Comparison of ENCODE assay signal across 20 cellular contexts in genomic region chr10:55223352-55223751, GRCh38.
DNase-seq lines count a peak whose midpoint lies in the region; ATAC-seq, FAIRE-seq and TF ChIP-seq lines count a peak whose summit lies in the region.
"Had no signal": no experiment of that assay in that cellular context is flagged by ENCODE, and none has a peak within 500 bp of the region (broad histone marks: within the 10 kb centered on the region; RNA-seq: fewer than 3 reads in every experiment).

No MANE protein-coding gene starts in this region.

- no peaks in the 10 kb centered on the region for H3K9me3 Mint-ChIP-seq in WTC11

- no peak for TF ChIP-seq EP300 in A549 (IDR thresholded peaks at IDR 0.05)

- no peaks in the 10 kb centered on the region for H3K36me3 Mint-ChIP-seq in WTC11
- H3K36me3 Mint-ChIP-seq: CD8-positive, alpha-beta T cell had no signal

- H3K27ac ChIP-seq in A549 (no peak overlapping the region), PC-9 (no peak overlapping the region)
- H3K27ac ChIP-seq: BLaER1 treated with 17β-estradiol and CSF1 and Interleukin-3, amounts not matched to agents 10 nM and 100 nM; C4-2B had no signal

- H3K4me3 ChIP-seq in A549: no peak overlapping the region
- H3K4me3 ChIP-seq in PC-9: no peak overlapping the region
- H3K4me3 ChIP-seq: BLaER1 treated with 17β-estradiol and CSF1 and Interleukin-3, amounts not matched to agents 10 nM and 100 nM had no signal

- no peak for FAIRE-seq in A549 (lab: Jason Lieb, UNC)
- FAIRE-seq in GM19239 (lab: Jason Lieb, UNC): peak; percentile 21
- FAIRE-seq: A204.1, D721Med, G401.6, GM12891 had no signal

- H2AFZ ChIP-seq in PC-9: 0 out of 2 replicates have a peak overlapping the region, but pooled peaks have one; percentile 0

- BruUV-seq in PC-9 (replicated peaks; lab: Mats Ljungman, UMichigan): no TSS peak

- H3K9me3 ChIP-seq in A549 (no peaks in the 10 kb centered on the region), PC-9 (ENCODE audit: insufficient read depth, low read depth) (no peaks in the 10 kb centered on the region)
- H3K9me3 ChIP-seq: BLaER1 treated with 17β-estradiol and CSF1 and Interleukin-3, amounts not matched to agents 10 nM and 100 nM; Caco-2 had no signal

- H3K4me3 Mint-ChIP-seq in WTC11: no peak overlapping the region
- H3K4me3 Mint-ChIP-seq: B cell; CD4-positive, alpha-beta T cell; CD8-positive, alpha-beta T cell had no signal

- no peaks in the 10 kb centered on the region for H3K36me3 ChIP-seq in PC-9 (ENCODE audit: low read depth)
- H3K36me3 ChIP-seq: BLaER1 treated with 17β-estradiol and CSF1 and Interleukin-3, amounts not matched to agents 10 nM and 100 nM had no signal

- intact Hi-C loops in PC-9 (cut with micrococcal nuclease; ENCODE audit: unreplicated experiment): no loop called here

- H3K4me1 ChIP-seq in A549 (no peaks in the 10 kb centered on the region), PC-9 (replicated peaks; ENCODE audit: insufficient read depth) (no peaks in the 10 kb centered on the region)
- H3K4me1 ChIP-seq: BLaER1 treated with 17β-estradiol and CSF1 and Interleukin-3, amounts not matched to agents 10 nM and 100 nM; Caco-2 had no signal

- TF ChIP-seq RAD21 in A549 (conservative IDR thresholded peaks at IDR 0.05 in 1 of 2, IDR thresholded peaks at IDR 0.05 in 1 of 2): no peak

- H3K27me3 Mint-ChIP-seq in WTC11 (ENCODE audit: low read depth): no peaks in the 10 kb centered on the region
- H3K27me3 Mint-ChIP-seq: B cell; CD4-positive, alpha-beta T cell had no signal

- H3K4me1 Mint-ChIP-seq in WTC11: no peaks in the 10 kb centered on the region
- H3K4me1 Mint-ChIP-seq: B cell had no signal

- 17% methylated on average over 2 of the region's 2 CpGs for WGBS in A549 (ENCODE audit: missing lambda C conversion rate)

- H3F3A ChIP-seq in PC-9 (ENCODE audit: insufficient read depth, low read depth): no peaks in the 10 kb centered on the region

- DNase-seq in A549 (ENCODE audit: low read depth in 1 of 2, low spot score in 1 of 2): no peak
- DNase-seq in GM19239 (ENCODE audit: insufficient read length, low spot score): no peak
- DNase-seq in PC-9: no peak
- DNase-seq in WTC11 (ENCODE audit: low spot score): no peak
- DNase-seq: 8988T; AML-193; Caco-2; Calu3; CD4-positive, alpha-beta T cell; CD8-positive, alpha-beta T cell; DMS79 treated with DMSO at 0.1 percent for 48 hours; GF-D8 had no signal

- H3K79me2 ChIP-seq in PC-9 (ENCODE audit: low read depth): no peaks in the 10 kb centered on the region

- POLR2A ChIA-PET in A549 (lab: Yijun Ruan, JAX) (no interaction called here), PC-9 (lab: Charles Lee; ENCODE audit: unreplicated experiment) (interaction anchor here (0.6 kb wide), 1 partner anchor 9 kb away, joined by 3 read pairs; no protein-coding TSS in a partner anchor), WTC11 (lab: Charles Lee) (no interaction called here)

- TF ChIP-seq CTCF in A549 (IDR thresholded peaks at IDR 0.05): no peak
- TF ChIP-seq CTCF in PC-9 (conservative IDR thresholded peaks at IDR 0.05): no peak
- no peak for TF ChIP-seq CTCF in WTC11 (IDR thresholded peaks at IDR 0.05)

- H3K27ac Mint-ChIP-seq in WTC11: no peak overlapping the region
- H3K27ac Mint-ChIP-seq: B cell; CD4-positive, alpha-beta T cell; CD8-positive, alpha-beta T cell had no signal

- no peaks in the 10 kb centered on the region for H3K27me3 ChIP-seq in PC-9 (ENCODE audit: insufficient read depth, low read depth)
- H3K27me3 ChIP-seq: BLaER1 treated with 17β-estradiol and CSF1 and Interleukin-3, amounts not matched to agents 10 nM and 100 nM had no signal

- no peak for TF ChIP-seq POLR2A in A549 (IDR thresholded peaks at IDR 0.05; ENCODE audit: low read length)

- H3K4me2 ChIP-seq in A549 (no peak overlapping the region), PC-9 (no peak overlapping the region)
- H3K4me2 ChIP-seq: BLaER1 treated with 17β-estradiol and CSF1 and Interleukin-3, amounts not matched to agents 10 nM and 100 nM had no signal

- H3K9me2 ChIP-seq in PC-9 (ENCODE audit: insufficient read depth): no peaks in the 10 kb centered on the region

- CTCF ChIA-PET in A549 (lab: Yijun Ruan, JAX): no interaction called here
- CTCF ChIA-PET in PC-9 (lab: Charles Lee): no interaction called here
- CTCF ChIA-PET in WTC11 (lab: Charles Lee): no interaction called here

- no peak for ATAC-seq in A549
- ATAC-seq in WTC11: no peak
- no peak for ATAC-seq in GM21367 (IDR thresholded peaks at IDR 0.05; ENCODE audit: unreplicated experiment)
- ATAC-seq: CD8-positive, alpha-beta T cell had no signal

- no peaks in the 10 kb centered on the region for H4K20me1 ChIP-seq in PC-9 (ENCODE audit: insufficient read depth)
- H4K20me1 ChIP-seq: BLaER1 treated with 17β-estradiol and CSF1 and Interleukin-3, amounts not matched to agents 10 nM and 100 nM had no signal

TF ChIP-seq in A549, 52 proteins besides CTCF, POLR2A, EP300 and RAD21:
- TF ChIP-seq MAFK (IDR thresholded peaks at IDR 0.05; ENCODE audit: partially characterized antibody) (peak; percentile 61), ZC3H11A (IDR thresholded peaks at IDR 0.05) (no peak)
TF ChIP-seq in A549: peak in this region for 1.

TF ChIP-seq in WTC11, 78 proteins besides CTCF, POLR2A, EP300 and RAD21 (continues in another document):
- no peak for TF ChIP-seq ZNF232 (CRISPR knock-in tag; IDR thresholded peaks at IDR 0.05)
- TF ChIP-seq, protein P1, sequence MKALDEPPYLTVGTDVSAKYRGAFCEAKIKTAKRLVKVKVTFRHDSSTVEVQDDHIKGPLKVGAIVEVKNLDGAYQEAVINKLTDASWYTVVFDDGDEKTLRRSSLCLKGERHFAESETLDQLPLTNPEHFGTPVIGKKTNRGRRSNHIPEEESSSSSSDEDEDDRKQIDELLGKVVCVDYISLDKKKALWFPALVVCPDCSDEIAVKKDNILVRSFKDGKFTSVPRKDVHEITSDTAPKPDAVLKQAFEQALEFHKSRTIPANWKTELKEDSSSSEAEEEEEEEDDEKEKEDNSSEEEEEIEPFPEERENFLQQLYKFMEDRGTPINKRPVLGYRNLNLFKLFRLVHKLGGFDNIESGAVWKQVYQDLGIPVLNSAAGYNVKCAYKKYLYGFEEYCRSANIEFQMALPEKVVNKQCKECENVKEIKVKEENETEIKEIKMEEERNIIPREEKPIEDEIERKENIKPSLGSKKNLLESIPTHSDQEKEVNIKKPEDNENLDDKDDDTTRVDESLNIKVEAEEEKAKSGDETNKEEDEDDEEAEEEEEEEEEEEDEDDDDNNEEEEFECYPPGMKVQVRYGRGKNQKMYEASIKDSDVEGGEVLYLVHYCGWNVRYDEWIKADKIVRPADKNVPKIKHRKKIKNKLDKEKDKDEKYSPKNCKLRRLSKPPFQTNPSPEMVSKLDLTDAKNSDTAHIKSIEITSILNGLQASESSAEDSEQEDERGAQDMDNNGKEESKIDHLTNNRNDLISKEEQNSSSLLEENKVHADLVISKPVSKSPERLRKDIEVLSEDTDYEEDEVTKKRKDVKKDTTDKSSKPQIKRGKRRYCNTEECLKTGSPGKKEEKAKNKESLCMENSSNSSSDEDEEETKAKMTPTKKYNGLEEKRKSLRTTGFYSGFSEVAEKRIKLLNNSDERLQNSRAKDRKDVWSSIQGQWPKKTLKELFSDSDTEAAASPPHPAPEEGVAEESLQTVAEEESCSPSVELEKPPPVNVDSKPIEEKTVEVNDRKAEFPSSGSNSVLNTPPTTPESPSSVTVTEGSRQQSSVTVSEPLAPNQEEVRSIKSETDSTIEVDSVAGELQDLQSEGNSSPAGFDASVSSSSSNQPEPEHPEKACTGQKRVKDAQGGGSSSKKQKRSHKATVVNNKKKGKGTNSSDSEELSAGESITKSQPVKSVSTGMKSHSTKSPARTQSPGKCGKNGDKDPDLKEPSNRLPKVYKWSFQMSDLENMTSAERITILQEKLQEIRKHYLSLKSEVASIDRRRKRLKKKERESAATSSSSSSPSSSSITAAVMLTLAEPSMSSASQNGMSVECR (CRISPR knock-in tag; IDR thresholded peaks at IDR 0.05; ENCODE audit: borderline replicate concordance): no peak
- TF ChIP-seq HMGXB4 (CRISPR knock-in tag; IDR thresholded peaks at IDR 0.05): no peak
